Comparison of ENCODE assay signal across 19 cellular contexts in genomic region chr9:113868501-113868900, GRCh38. TPM values are rescaled to one million over a fixed set of nuclear protein-coding genes. Genes with fewer than 3 reads are reported as not detected.
DNase-seq lines count a peak whose midpoint lies in the region; ATAC-seq, FAIRE-seq and TF ChIP-seq lines count a peak whose summit lies in the region.
"Had no signal": no experiment of that assay in that cellular context is flagged by ENCODE, and none has a peak within 500 bp of the region (broad histone marks: within the 10 kb centered on the region; RNA-seq: fewer than 3 reads in every experiment).

No MANE protein-coding gene starts in this region.

- peak; percentile 62 for ATAC-seq in SK-N-SH treated with all-trans-retinoic acid at 6 μM for 48 hours
- ATAC-seq in K562, result peak; percentile 42; the same call in 1 of the 3 replicates
- ATAC-seq in HG03139 (IDR thresholded peaks at IDR 0.05; ENCODE audit: unreplicated experiment), result no peak
- ATAC-seq: HepG2 had no signal

- peaks cover 0 to 5% of the 10 kb centered on the region in 2 experiments; a peak in 2 of 5 replicates for H3K4me1 ChIP-seq in K562 (replicated peaks in 1 of 2; ENCODE audit: control insufficient read depth in 2 of 2, insufficient read depth in 2 of 2, low read length in 2 of 2)

- TF ChIP-seq EP300 in K562 (IDR thresholded peaks at IDR 0.05; ENCODE audit: low read length), result 0 out of 2 replicates have a peak, but pooled peaks have one; percentile 16

- H3K27ac ChIP-seq in K562 (ENCODE audit: extremely low read depth, low read depth, low read length), result no peak overlapping the region

- POLR2A ChIA-PET in K562 (lab: Yijun Ruan, JAX), result interaction anchor here (1.0 kb wide), 1 partner anchor 16 kb away, joined by 3 read pairs; no protein-coding TSS in a partner anchor

- DNase-seq in EH (ENCODE audit: low read depth), result peak; percentile 15
- DNase-seq in K562 (ENCODE audit: extremely low read depth in 1 of 4, low spot score in 3 of 4), result peak in 1 of 4 experiments; percentile 35
- DNase-seq in foreskin melanocyte, result peak; percentile 26
- DNase-seq in AG20443 (ENCODE audit: low spot score), result no peak
- DNase-seq in GM10266 (ENCODE audit: extremely low spot score), result no peak
- no peak for DNase-seq in globus pallidus (ENCODE audit: low spot score)
- DNase-seq: 8988T; C1 segment of cervical spinal cord; Calu3; CD4-positive, alpha-beta T cell; DMS 273 treated with DMSO at 0.1 percent for 48 hours; EL; HCEC 1CT; HFFc6 had no signal

- WGBS in K562 (ENCODE audit: insufficient coverage, low coverage, missing lambda C conversion rate), result 7% methylated on average over 3 of the region's 3 CpGs

- FAIRE-seq in K562 (lab: Jason Lieb, UNC), result peak; percentile 55
- FAIRE-seq: G401.6, HepG2, HTR-8/SVneo had no signal

- in situ Hi-C loops in K562 (cut with MboI), result no loop called here

- H3K4me3 ChIP-seq in K562, result no peak overlapping the region

- no peaks in the 10 kb centered on the region for H4K20me1 ChIP-seq in K562 (replicated peaks; ENCODE audit: control insufficient read depth, insufficient read depth, low read length)

- H3K9me3 ChIP-seq in K562 (replicated peaks; ENCODE audit: control insufficient read depth, insufficient read depth, low read depth, low read length), result no peaks in the 10 kb centered on the region

- no peak overlapping the region for H2AFZ ChIP-seq in K562 (ENCODE audit: low read depth, low read length)

- H3K27me3 ChIP-seq in K562 (ENCODE audit: control insufficient read depth in 2 of 2, insufficient read depth in 2 of 2, low read length in 2 of 2), result peaks cover 0 to 6% of the 10 kb centered on the region in 2 experiments; a peak in 2 of 5 replicates

- TF ChIP-seq RAD21 in K562 (CRISPR knock-in tag; conservative IDR thresholded peaks at IDR 0.05 in 1 of 2, IDR thresholded peaks at IDR 0.05 in 1 of 2), result no peak

- H3K9me1 ChIP-seq in K562 (ENCODE audit: control insufficient read depth, insufficient read depth, low read length), result no peaks in the 10 kb centered on the region

- H3K9ac ChIP-seq in K562 (ENCODE audit: insufficient read depth in 1 of 2, low read depth in 2 of 2, low read length in 2 of 2), result no peak overlapping the region

- BruUV-seq in K562 (replicated peaks; lab: Mats Ljungman, UMichigan), result no TSS peak

- H3K36me3 ChIP-seq in K562 (ENCODE audit: control insufficient read depth, insufficient read depth, low read length), result no peaks in the 10 kb centered on the region

- H3K79me2 ChIP-seq in K562 (ENCODE audit: control insufficient read depth, insufficient read depth, low read length), result no peaks in the 10 kb centered on the region

- no peak overlapping the region for H3K4me2 ChIP-seq in K562 (ENCODE audit: insufficient read depth, low read length)

- no peak for TF ChIP-seq POLR2A in K562 (conservative IDR thresholded peaks at IDR 0.05)

- CTCF ChIA-PET in K562 (lab: Yijun Ruan, JAX; ENCODE audit: low intra/inter-chr PET ratio), result no interaction called here

- TF ChIP-seq CTCF in K562 (IDR thresholded peaks at IDR 0.05 in 2 of 3, conservative IDR thresholded peaks at IDR 0.05 in 1 of 3; ENCODE audit: insufficient read depth in 2 of 3, low read depth in 1 of 3, low read length in 3 of 3) (no peak), GM10266 (IDR thresholded peaks at IDR 0.05; ENCODE audit: control insufficient read depth, insufficient read depth, low read depth, missing control alignments) (no peak)

- intact Hi-C loops in K562 (cut with micrococcal nuclease), result no loop called here

TF ChIP-seq in SK-N-SH treated with all-trans-retinoic acid at 6 μM for 48 hours, 23 proteins besides CTCF, POLR2A, EP300 and RAD21 (continues in another document):
- no peak for TF ChIP-seq CREB5 (CRISPR knock-in tag; IDR thresholded peaks at IDR 0.05; ENCODE audit: low read depth)
- no peak for TF ChIP-seq CSRNP3 (CRISPR knock-in tag; IDR thresholded peaks at IDR 0.05)
- peak; percentile 56 for TF ChIP-seq ISL1 (CRISPR knock-in tag; IDR thresholded peaks at IDR 0.05)

TF ChIP-seq in K562, 482 proteins besides CTCF, POLR2A, EP300 and RAD21 (continues in another document):
- TF ChIP-seq RAD51 (IDR thresholded peaks at IDR 0.05; ENCODE audit: borderline replicate concordance, low read depth) (no peak; the same call in 1 of the 2 replicates), AFF4 (CRISPR knock-in tag; IDR thresholded peaks at IDR 0.05) (no peak), KAT2B (IDR thresholded peaks at IDR 0.05; ENCODE audit: low read depth, low read length) (no peak), TAL1 (IDR thresholded peaks at IDR 0.05) (peak; percentile 30; the same call in 1 of the 2 replicates), CBFA2T2 (conservative IDR thresholded peaks at IDR 0.05) (0 out of 2 replicates have a peak, but pooled peaks have one; percentile 18), DACH1 (IDR thresholded peaks at IDR 0.05; ENCODE audit: partially characterized antibody) (no peak), USF2 (CRISPR knock-in tag; IDR thresholded peaks at IDR 0.05) (peak; percentile 65), HINFP (tag; conservative IDR thresholded peaks at IDR 0.05; ENCODE audit: low read depth) (no peak), PHB2 (IDR thresholded peaks at IDR 0.05; ENCODE audit: low read depth) (no peak), PHF8 (IDR thresholded peaks at IDR 0.05; ENCODE audit: borderline replicate concordance, low read length) (no peak)

RNA-seq across cellular contexts. Expression of gene ZNF618, which starts 7.6 kb away (rescaled TPM):
- 5.9 and 8.1 TPM in 2 replicates for total RNA-seq in K562 (2011; cell fraction: chromatin; rRNA removed; ENCODE audit: low replicate concordance)
- 2.8 and 5.8 TPM in 2 replicates for total RNA-seq in K562 (2011; cell fraction: nucleolus; rRNA removed)
- 4.7 and 6.1 TPM in 2 replicates for total RNA-seq in K562 (2011; cell fraction: nucleoplasm; rRNA removed)
- total RNA-seq in K562 (2014; rRNA removed) (4.4 and 5.0 TPM in 2 replicates), K562 (2014; rRNA removed; fragmentation: Illumina TruSeq; extraction: Trizol) (2.9 and 3.3 TPM in 2 replicates), K562 (2015; rRNA removed; fragmentation: Illumina TruSeq; extraction: Trizol) (3.4 and 4.0 TPM in 2 replicates), K562 (2021) (13.4 and 13.7 TPM in 2 replicates)
- polyA plus RNA-seq in K562 (2011; rRNA removed) (0.04 and 0.08 TPM in 2 replicates), K562 (2014; fragmentation: Illumina TruSeq; extraction: Trizol) (8.8 and 9.2 TPM in 2 replicates), K562 (2014; fragmentation: Nextera tagmentation; extraction: Ambion mirVana) (under 1 TPM; 0.22 to 0.32 TPM), K562 (2014; rRNA removed) (4.6 and 5.3 TPM in 2 replicates)
- polyA plus RNA-seq in K562 (2011; cell fraction: cytosol; rRNA removed), result 0.06 and 0.09 TPM in 2 replicates
- polyA plus RNA-seq in K562 (2011; cell fraction: nucleus; rRNA removed), result 0.04 and 0.24 TPM in 2 replicates
- polyA plus RNA-seq in K562 (2012), result 7.5 and 7.8 TPM in 2 replicates
- 0.07 TPM in 1 of 2 replicates, not detected in the other for polyA minus RNA-seq in K562 (2011; rRNA and poly(A)+ RNA removed)
- 0.36 TPM in 1 of 2 replicates, not detected in the other for polyA minus RNA-seq in K562 (2011; cell fraction: cytosol; rRNA and poly(A)+ RNA removed)
- 0.27 TPM in 1 of 2 replicates, not detected in the other for polyA minus RNA-seq in K562 (2011; cell fraction: nucleus; rRNA and poly(A)+ RNA removed)

Comparison
In these comparisons a context has a peak if more than half of its experiments do, and no peak if none do; other contexts are left out.
1. DNase-seq: peak in EH (single experiment) and foreskin melanocyte (single experiment); none in AG20443 (single experiment), GM10266 (single experiment) and globus pallidus (single experiment).